Comparison of ENCODE assay signal across 21 cellular contexts in the genomic region with DNA sequence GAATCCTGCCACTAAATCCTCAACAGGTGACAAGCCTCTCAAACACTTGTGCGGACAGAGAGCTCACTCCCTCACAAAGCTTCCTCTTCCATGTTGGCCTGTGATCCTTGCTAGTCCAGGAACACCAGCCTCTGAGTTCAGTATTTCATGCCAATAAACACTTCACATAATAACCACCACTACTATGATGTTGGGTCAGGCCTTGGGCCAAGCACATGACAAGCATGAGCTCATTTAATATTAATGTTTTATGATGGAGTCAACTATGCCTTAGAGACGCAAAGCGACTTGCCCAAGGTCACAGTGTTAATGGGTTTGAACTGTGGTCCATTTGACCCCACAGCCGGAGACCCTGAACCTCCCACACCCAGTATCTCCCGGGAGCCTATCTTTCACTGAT.
DNase-seq lines count a peak whose midpoint lies in the region; ATAC-seq and TF ChIP-seq lines count a peak whose summit lies in the region.
"Had no signal": no experiment of that assay in that cellular context is flagged by ENCODE, and none has a peak within 500 bp of the region (broad histone marks: within the 10 kb centered on the region; RNA-seq: fewer than 3 reads in every experiment).

No MANE protein-coding gene starts in this region.

- peak overlapping the region in 1 of 11 experiments; percentile 14; a peak in 1 of 22 replicates for H3K9ac ChIP-seq in BLaER1 treated with 17β-estradiol and CSF1 and Interleukin-3, amounts not matched to agents 10 nM and 100 nM
- H3K9ac ChIP-seq in stomach smooth muscle (ENCODE audit: low read length in 2 of 2), result no peak overlapping the region
- H3K9ac ChIP-seq: BLaER1 had no signal

- no peak for TF ChIP-seq CTCF in fibroblast of mammary gland (conservative IDR thresholded peaks at IDR 0.05; ENCODE audit: control insufficient read depth, insufficient read depth, low read depth, low read length)
- TF ChIP-seq CTCF in lung (IDR thresholded peaks at IDR 0.05; ENCODE audit: control extremely low read depth, extremely low read depth), result no peak

- ATAC-seq in lung (ENCODE audit: insufficient read depth, low FRiP score), result no peak

- peaks cover 0 to 84% (median 28%) of the 10 kb centered on the region in 11 experiments; a peak in 18 of 22 replicates for H3K36me3 ChIP-seq in BLaER1 treated with 17β-estradiol and CSF1 and Interleukin-3, amounts not matched to agents 10 nM and 100 nM
- H3K36me3 ChIP-seq in lung (ENCODE audit: control insufficient read depth in 2 of 2, insufficient read depth in 2 of 2, low read length in 2 of 2), result no peaks in the 10 kb centered on the region
- H3K36me3 ChIP-seq in stomach smooth muscle (ENCODE audit: control insufficient read depth in 2 of 2, insufficient read depth in 2 of 2, low read length in 2 of 2), result no peaks in the 10 kb centered on the region
- H3K36me3 ChIP-seq: BLaER1 had no signal

- DNase-seq in fibroblast of mammary gland (ENCODE audit: low read depth) (peak; percentile 54), lung (ENCODE audit: low spot score) (no peak), NCI-H446 (lab: John Stamatoyannopoulos, UW) (no peak), activated T-cell treated with anti-CD3 and anti-CD28 coated beads for 4 hours (no peak), DMS53 (lab: John Stamatoyannopoulos, UW) (no peak), superior temporal gyrus (ENCODE audit: extremely low spot score) (no peak)
- DNase-seq: activated CD4-positive, alpha-beta T cell treated with anti-CD3 and anti-CD28 coated beads, Interleukin-2, amount 50 U/mL, for 48 hours; activated naive CD4-positive, alpha-beta T cell; cerebellar nuclear complex; effector CD4-positive, alpha-beta T cell; HCEC 1CT; Karpas-422; NCI-H1105; NCI-H2081 treated with DMSO at 0.1 percent for 48 hours; NCI-H510A treated with DMSO at 0.1 percent for 48 hours; nephron progenitor cell; SHP77 treated with DMSO at 0.1 percent for 48 hours had no signal

- H3K27me3 ChIP-seq in BLaER1 treated with 17β-estradiol and CSF1 and Interleukin-3, amounts not matched to agents 10 nM and 100 nM, result no peaks in the 10 kb centered on the region
- no peaks in the 10 kb centered on the region for H3K27me3 ChIP-seq in lung (ENCODE audit: control insufficient read depth, insufficient read depth)
- H3K27me3 ChIP-seq in stomach smooth muscle (ENCODE audit: control insufficient read depth in 1 of 2, insufficient read depth in 2 of 2, low read length in 2 of 2), result no peaks in the 10 kb centered on the region
- H3K27me3 ChIP-seq: BLaER1 had no signal

- H4K20me1 ChIP-seq in BLaER1 treated with 17β-estradiol and CSF1 and Interleukin-3, amounts not matched to agents 10 nM and 100 nM, result peaks cover 0 to 61% (median 18%) of the 10 kb centered on the region in 11 experiments; a peak in 14 of 22 replicates
- H4K20me1 ChIP-seq: BLaER1 had no signal

- no peak overlapping the region for H3K4me3 ChIP-seq in BLaER1 treated with 17β-estradiol and CSF1 and Interleukin-3, amounts not matched to agents 10 nM and 100 nM
- H3K4me3 ChIP-seq in fibroblast of mammary gland (ENCODE audit: control insufficient read depth, low read depth, low read length), result no peak overlapping the region
- no peak overlapping the region for H3K4me3 ChIP-seq in lung
- H3K4me3 ChIP-seq in stomach smooth muscle (ENCODE audit: low read length in 2 of 2), result no peak overlapping the region
- H3K4me3 ChIP-seq: BLaER1 had no signal

- WGBS in lung, 2 donors, result 56 to 76% methylated on average over 5 of the region's 5 CpGs

- H3K4me1 ChIP-seq in BLaER1 treated with 17β-estradiol and CSF1 and Interleukin-3, amounts not matched to agents 10 nM and 100 nM, result peaks cover 5 to 100% (median 75%) of the 10 kb centered on the region in 10 experiments
- peaks cover 3 to 5% of the 10 kb centered on the region in 2 donors for H3K4me1 ChIP-seq in lung (ENCODE audit: control insufficient read depth in 2 of 2, insufficient read depth in 2 of 2, low read length in 2 of 2)
- peaks cover 16% of the 10 kb centered on the region for H3K4me1 ChIP-seq in stomach smooth muscle (ENCODE audit: control insufficient read depth, insufficient read depth, low read length)

- H3K4me2 ChIP-seq in BLaER1 treated with 17β-estradiol and CSF1 and Interleukin-3, amounts not matched to agents 10 nM and 100 nM, result peak overlapping the region in 5 of 11 experiments; percentile 24 to 75 (median 39); a peak in 9 of 22 replicates
- H3K4me2 ChIP-seq: BLaER1 had no signal

- H3K27ac ChIP-seq in BLaER1 treated with 17β-estradiol and CSF1 and Interleukin-3, amounts not matched to agents 10 nM and 100 nM, result peak overlapping the region in 9 of 11 experiments; percentile 12 to 99 (median 50); a peak in 14 of 22 replicates
- H3K27ac ChIP-seq in lung (ENCODE audit: low read depth in 1 of 2, low read length in 1 of 2) (peak overlapping the region; percentile 3 to 12), stomach smooth muscle (ENCODE audit: low read length) (peak overlapping the region; percentile 67)
- H3K27ac ChIP-seq: BLaER1, VCaP had no signal

- peaks cover 15 to 36% (median 20%) of the 10 kb centered on the region in 11 experiments for H3K9me3 ChIP-seq in BLaER1 treated with 17β-estradiol and CSF1 and Interleukin-3, amounts not matched to agents 10 nM and 100 nM (replicated peaks in 1 of 11)
- H3K9me3 ChIP-seq in lung (ENCODE audit: control insufficient read depth in 2 of 2, insufficient read depth in 1 of 2, low read length in 1 of 2), result peaks cover 0 to 5% of the 10 kb centered on the region in 2 donors
- peaks cover 0 to 6% of the 10 kb centered on the region in 2 donors for H3K9me3 ChIP-seq in stomach smooth muscle (ENCODE audit: control insufficient read depth in 2 of 2, low read length in 2 of 2)

Comparison
In these comparisons a context has a peak if more than half of its experiments do, and no peak if none do; other contexts are left out.
1. H3K27ac ChIP-seq: peak in every context shown above with its lines; median percentile 67 in stomach smooth muscle; 50 in BLaER1 treated with 17β-estradiol and CSF1 and Interleukin-3, amounts not matched to agents 10 nM and 100 nM; 8 in lung.